Comparison of ENCODE assay signal across 8 cellular contexts in genomic region chr7:70696139-70696782, GRCh38.
DNase-seq lines count a peak whose midpoint lies in the region; ATAC-seq and TF ChIP-seq lines count a peak whose summit lies in the region.

No MANE protein-coding gene starts in this region.

- ATAC-seq in effector memory CD8-positive, alpha-beta T cell (replicated peaks), result no peak
- no peak for ATAC-seq in HG03108 (IDR thresholded peaks at IDR 0.05; ENCODE audit: unreplicated experiment)

- H2AFZ ChIP-seq in MM.1S (ENCODE audit: low read length) (peak overlapping the region; percentile 88), neuron (ENCODE audit: low read depth, low read length) (no peak overlapping the region)

- DNase-seq in DMS 273 treated with DMSO at 0.1 percent for 48 hours (lab: John Stamatoyannopoulos, UW) (peak; percentile 44), MM.1S (peak; percentile 42), HEK293T (ENCODE audit: extremely low spot score) (no peak), SHP77 (lab: John Stamatoyannopoulos, UW) (no peak), NCI-H187 treated with DMSO at 0.1 percent for 48 hours (lab: John Stamatoyannopoulos, UW) (no peak)
- no peak for DNase-seq in effector memory CD8-positive, alpha-beta T cell

- H3K4me1 Mint-ChIP-seq in effector memory CD8-positive, alpha-beta T cell (ENCODE audit: low read depth in 2 of 2), result peaks cover 34 to 46% of the 10 kb centered on the region in 2 donors

- H3K79me2 ChIP-seq in MM.1S (ENCODE audit: low read length), result peaks cover 66% of the 10 kb centered on the region

- H3K9me3 Mint-ChIP-seq in effector memory CD8-positive, alpha-beta T cell, result no peaks in the 10 kb centered on the region

- H3K4me3 Mint-ChIP-seq in effector memory CD8-positive, alpha-beta T cell, result peak overlapping the region; percentile 90 to 99

- peak overlapping the region; percentile 24; the same call in 1 of the 2 replicates for H3K27ac ChIP-seq in MM.1S (ENCODE audit: low read length)

- H3K27me3 ChIP-seq in MM.1S (replicated peaks; ENCODE audit: insufficient read depth, low read length) (no peaks in the 10 kb centered on the region), neuron (ENCODE audit: insufficient read depth, low read length) (no peaks in the 10 kb centered on the region)

- peaks cover 30% of the 10 kb centered on the region for H3K36me3 Mint-ChIP-seq in effector memory CD8-positive, alpha-beta T cell (ENCODE audit: insufficient read depth)

- H4K20me1 ChIP-seq in MM.1S (ENCODE audit: insufficient read depth, low read length), result no peaks in the 10 kb centered on the region

- H3K4me3 ChIP-seq in MM.1S (ENCODE audit: low read length) (peak overlapping the region; percentile 79), neuron (ENCODE audit: low read length) (peak overlapping the region; percentile 92)

- TF ChIP-seq CTCF in MM.1S (IDR thresholded peaks at IDR 0.05; ENCODE audit: low read length), result no peak

- H3K4me2 ChIP-seq in MM.1S (ENCODE audit: low read depth, low read length), result peak overlapping the region; percentile 85

- H3K27ac Mint-ChIP-seq in effector memory CD8-positive, alpha-beta T cell, result peak overlapping the region; percentile 94 to 99

- H3K27me3 Mint-ChIP-seq in effector memory CD8-positive, alpha-beta T cell, result no peaks in the 10 kb centered on the region

- H3K9me3 ChIP-seq in MM.1S (replicated peaks; ENCODE audit: insufficient read depth, low read length) (no peaks in the 10 kb centered on the region), neuron (ENCODE audit: low read length) (no peaks in the 10 kb centered on the region)

- H3K9ac ChIP-seq in MM.1S (ENCODE audit: low read length), result peak overlapping the region; percentile 90

- POLR2A ChIA-PET in HEK293T (lab: Yijun Ruan, JAX), result interaction anchor here (0.6 to 1.9 kb wide), 4 partner anchors 9 to 113 kb away, joined by 3 to 7 read pairs (median 4); no protein-coding TSS in a partner anchor

- no peaks in the 10 kb centered on the region for H3K9me2 ChIP-seq in MM.1S (replicated peaks; ENCODE audit: insufficient read depth, low read length)

- peaks cover 13% of the 10 kb centered on the region for H3F3A ChIP-seq in MM.1S (ENCODE audit: insufficient read depth, low read length)

- H3K4me1 ChIP-seq in MM.1S (ENCODE audit: low read length) (peaks cover 22% of the 10 kb centered on the region), neuron (ENCODE audit: insufficient read depth, low read length) (peaks cover 55% of the 10 kb centered on the region)

- no peaks in the 10 kb centered on the region for H3K36me3 ChIP-seq in MM.1S (replicated peaks; ENCODE audit: insufficient read depth, low read length)
- peaks cover 37% of the 10 kb centered on the region for H3K36me3 ChIP-seq in neuron (ENCODE audit: insufficient read depth, low read length)

- CTCF ChIA-PET in HEK293T (lab: Yijun Ruan, JAX), result interaction anchor here (0.7 to 1.0 kb wide), 2 partner anchors 111 to 112 kb away, joined by 3 read pairs; no protein-coding TSS in a partner anchor

TF ChIP-seq in HEK293T, 16 proteins besides CTCF, POLR2A, EP300 and RAD21:
- no peak for TF ChIP-seq BHLHE40 (IDR thresholded peaks at IDR 0.05; ENCODE audit: borderline replicate concordance)
- TF ChIP-seq SUZ12 (IDR thresholded peaks at IDR 0.05), result no peak
- no peak for TF ChIP-seq LEF1 (IDR thresholded peaks at IDR 0.05; ENCODE audit: borderline replicate concordance)
- no peak for TF ChIP-seq FOXK2 (IDR thresholded peaks at IDR 0.05)
- TF ChIP-seq L3MBTL2 (conservative IDR thresholded peaks at IDR 0.05), result no peak
- no peak for TF ChIP-seq ELF4 (IDR thresholded peaks at IDR 0.05)
- TF ChIP-seq SP1 (IDR thresholded peaks at IDR 0.05), result no peak
- no peak for TF ChIP-seq NFRKB (IDR thresholded peaks at IDR 0.05)
- no peak for TF ChIP-seq TARDBP (IDR thresholded peaks at IDR 0.05)
- TF ChIP-seq FOXM1 (IDR thresholded peaks at IDR 0.05; ENCODE audit: borderline replicate concordance), result no peak
- TF ChIP-seq CTBP1 (IDR thresholded peaks at IDR 0.05; ENCODE audit: borderline replicate concordance), result no peak
- no peak for TF ChIP-seq HDGF (IDR thresholded peaks at IDR 0.05; ENCODE audit: borderline replicate concordance)
- TF ChIP-seq FOXA1 (IDR thresholded peaks at IDR 0.05), result no peak
- TF ChIP-seq PKNOX1 (IDR thresholded peaks at IDR 0.05), result no peak
- TF ChIP-seq ZNF384 (IDR thresholded peaks at IDR 0.05), result no peak

Comparison
In these comparisons a context has a peak if more than half of its experiments do, and no peak if none do; other contexts are left out.
1. DNase-seq: peak in DMS 273 treated with DMSO at 0.1 percent for 48 hours (single experiment) and MM.1S (single experiment); none in effector memory CD8-positive, alpha-beta T cell (0 of 3), HEK293T (single experiment), SHP77 (0 of 2) and NCI-H187 treated with DMSO at 0.1 percent for 48 hours (single experiment).